In the genomic region with DNA sequence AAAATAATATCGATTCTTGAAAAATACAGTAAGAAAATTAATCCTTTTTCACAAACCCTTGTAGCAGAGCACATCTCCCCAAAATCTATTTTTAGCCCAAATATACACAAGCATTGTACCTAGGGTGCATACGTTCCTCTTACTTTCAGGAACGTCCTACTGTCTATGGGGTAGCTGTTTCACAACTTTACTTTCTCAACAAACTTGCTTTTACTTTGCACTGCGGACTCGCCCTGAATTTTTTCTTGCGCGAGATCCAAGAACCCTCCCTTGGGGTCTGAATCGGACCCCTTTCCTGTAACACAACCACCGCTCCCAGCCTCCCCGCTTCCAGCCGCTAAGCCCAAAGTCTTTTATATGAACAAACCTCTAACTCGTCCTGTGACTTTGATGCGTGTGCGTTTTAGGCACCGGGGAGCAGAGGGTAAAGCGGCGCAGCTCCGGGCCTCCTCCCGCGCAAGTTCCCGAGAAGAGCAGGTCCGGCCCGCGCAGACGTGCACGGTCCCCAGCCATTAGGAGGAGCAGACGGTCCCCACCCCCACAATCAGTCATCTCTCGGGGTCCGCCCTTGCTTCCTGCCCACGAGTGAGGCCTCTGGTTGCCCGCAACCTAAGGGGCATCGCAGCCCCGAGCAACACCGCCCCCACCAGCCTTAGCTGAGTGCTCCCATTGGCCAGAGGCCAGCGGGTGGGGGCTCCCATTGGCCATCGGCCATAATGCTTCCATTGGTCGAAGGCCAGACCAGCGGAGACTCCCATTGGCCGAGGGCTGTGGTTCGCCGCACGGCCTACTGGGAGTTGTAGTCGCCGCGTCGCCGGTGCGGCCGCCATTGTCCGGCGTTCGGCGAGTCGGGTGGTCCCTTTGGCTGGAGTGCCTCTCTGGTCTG, we compare ENCODE assay signal across 8 cellular contexts. TPM values are rescaled to one million over a fixed set of nuclear protein-coding genes. Genes with fewer than 3 reads are reported as not detected.
DNase-seq lines count a peak whose midpoint lies in the region; ATAC-seq and TF ChIP-seq lines count a peak whose summit lies in the region.

A gene (plus strand): TSS at position 800 of the 886 bp plus-strand sequence. CDS start 127 bp downstream, outside the sequence.

- H3K4me1 ChIP-seq in breast epithelium, result no peaks in the 10 kb centered on the region
- peaks cover 9% of the 10 kb centered on the region for H3K4me1 ChIP-seq in iPS-18a (ENCODE audit: control insufficient read depth, low read depth, low read length)
- H3K4me1 ChIP-seq in skeletal muscle satellite cell (ENCODE audit: control insufficient read depth, insufficient read depth, low read length), result peaks cover 6% of the 10 kb centered on the region

- TF ChIP-seq POLR2A in breast epithelium (IDR thresholded peaks at IDR 0.05), result peak; percentile 25

- no peaks in the 10 kb centered on the region for H3K36me3 ChIP-seq in breast epithelium
- peaks cover 16% of the 10 kb centered on the region for H3K36me3 ChIP-seq in iPS-18a (ENCODE audit: control insufficient read depth, low read depth, low read length)
- H3K36me3 ChIP-seq in skeletal muscle satellite cell (ENCODE audit: insufficient read depth, low read length), result peaks cover 31% of the 10 kb centered on the region

- peak within 1 kb of the TSS; percentile 96 for H3K4me2 ChIP-seq in skeletal muscle satellite cell (ENCODE audit: low read length)

- ATAC-seq in GM18873 (IDR thresholded peaks at IDR 0.05; ENCODE audit: low FRiP score, unreplicated experiment) (peak; percentile 94), HG03135 (IDR thresholded peaks at IDR 0.05; ENCODE audit: unreplicated experiment) (peak; percentile 92)

- POLR2A ChIA-PET in AG04449 (lab: Yijun Ruan, JAX), result interaction anchor here (0.8 to 1.5 kb wide), 5 partner anchors 16 to 241 kb away, joined by 3 to 6 read pairs (median 4); a partner anchor contains a TSS

- H3K27ac ChIP-seq in VCaP (peak within 1 kb of the TSS; percentile 89), breast epithelium (peak within 1 kb of the TSS; percentile 87 to 88), iPS-18a (ENCODE audit: low read length) (peak within 1 kb of the TSS; percentile 89)

- peaks cover 31 to 56% of the 10 kb centered on the region in 2 donors for H3K9me3 ChIP-seq in breast epithelium
- H3K9me3 ChIP-seq in iPS-18a (ENCODE audit: control insufficient read depth, low read depth, low read length), result no peaks in the 10 kb centered on the region
- peaks cover 5% of the 10 kb centered on the region for H3K9me3 ChIP-seq in skeletal muscle satellite cell (replicated peaks; ENCODE audit: low read length)

- CTCF ChIA-PET in AG04449 (lab: Yijun Ruan, JAX), result no interaction called here

- H3K9ac ChIP-seq in iPS-18a (ENCODE audit: low read length), result peak within 1 kb of the TSS; percentile 96
- peak within 1 kb of the TSS; percentile 98 for H3K9ac ChIP-seq in skeletal muscle satellite cell (ENCODE audit: low read depth, low read length)

- DNase-seq in AG04449 (ENCODE audit: low read depth, low spot score) (peak; percentile 89), NCI-H2196 (lab: John Stamatoyannopoulos, UW; ENCODE audit: unreplicated experiment) (peak; percentile 98), breast epithelium (ENCODE audit: low spot score in 2 of 2) (peak; percentile 93 to 95)

- H3K27me3 ChIP-seq in breast epithelium (no peaks in the 10 kb centered on the region), iPS-18a (ENCODE audit: control insufficient read depth, insufficient read depth, low read length) (no peaks in the 10 kb centered on the region), skeletal muscle satellite cell (ENCODE audit: control insufficient read depth, insufficient read depth, low read length) (no peaks in the 10 kb centered on the region)

- H3K4me3 ChIP-seq in AG04449 (ENCODE audit: low read depth, low read length) (peak within 1 kb of the TSS; percentile 66), breast epithelium (peak within 1 kb of the TSS; percentile 94 to 95 (median 94)), iPS-18a (ENCODE audit: low read length) (peak within 1 kb of the TSS; percentile 98), skeletal muscle satellite cell (ENCODE audit: low read length) (peak within 1 kb of the TSS; percentile 96)

- TF ChIP-seq CTCF in AG04449 (IDR thresholded peaks at IDR 0.05; ENCODE audit: insufficient read depth, low read length, missing control alignments) (no peak), VCaP (conservative IDR thresholded peaks at IDR 0.05) (no peak; the same call in 1 of the 2 replicates), breast epithelium (IDR thresholded peaks at IDR 0.05) (no peak)

- intact Hi-C loops in breast epithelium (cut with DNase I; ENCODE audit: low total_unique reads), result no loop called here

RNA-seq across cellular contexts. Expression of the gene that starts here (rescaled TPM):
- 10 to 100 TPM in 1 of 3 donors, 1 to 10 TPM in 2; 4.2 to 10.8 (median 9.2) TPM for total RNA-seq in breast epithelium
- 5.1 and 5.2 TPM in 2 replicates for total RNA-seq in skeletal muscle satellite cell (2012; rRNA removed)

Comparison
In these comparisons a context has a peak if more than half of its experiments do, and no peak if none do; other contexts are left out.
1. Peak in every context shown above with its lines: DNase-seq, ATAC-seq, H3K4me3 ChIP-seq and H3K27ac ChIP-seq.